33 cellular contexts compared by ENCODE assay signal in the genomic region with DNA sequence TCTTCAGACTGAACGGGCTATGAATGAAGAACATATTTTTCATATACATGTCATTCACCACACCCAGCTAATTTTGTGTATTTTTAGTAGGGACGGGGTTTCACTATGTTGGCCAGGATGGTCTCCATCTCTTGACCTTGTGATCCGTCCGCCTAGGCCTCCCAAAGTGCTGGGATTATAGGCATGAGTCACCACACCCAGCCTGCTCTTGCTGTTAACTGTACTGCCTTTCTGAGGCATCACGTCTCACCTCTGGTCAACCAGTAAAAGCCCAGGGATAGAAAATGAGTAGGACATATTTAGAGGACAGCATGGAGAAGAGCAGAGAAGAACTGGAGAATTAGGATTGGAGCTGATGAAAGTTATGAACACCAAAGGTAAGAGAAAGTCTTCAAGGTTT. TPM values are rescaled to one million over a fixed set of nuclear protein-coding genes. Genes with fewer than 3 reads are reported as not detected.
DNase-seq lines count a peak whose midpoint lies in the region; ATAC-seq, FAIRE-seq and TF ChIP-seq lines count a peak whose summit lies in the region.
"Had no signal": no experiment of that assay in that cellular context is flagged by ENCODE, and none has a peak within 500 bp of the region (broad histone marks: within the 10 kb centered on the region; RNA-seq: fewer than 3 reads in every experiment).

No MANE protein-coding gene starts in this region.

- H2AFZ ChIP-seq in GM23338 (peak overlapping the region; percentile 61; the same call in 1 of the 2 replicates), osteoblast (ENCODE audit: low read length) (no peak overlapping the region)

- H3K4me3 Mint-ChIP-seq in GM23338: no peak overlapping the region
- H3K4me3 Mint-ChIP-seq: activated naive CD8-positive, alpha-beta T cell treated with anti-CD3 and anti-CD28 coated beads, Interleukin-2, amount 10 ng/mL, durations not matched to agents 7 days and 5 days; memory B cell; stimulated activated naive B cell treated with anti-CD40 and anti-IgM and Interleukin-4, amounts not matched to agents 10 μg/mL and 1 μg/mL and 100 μg/mL, for 72 hours had no signal

- H3K27ac ChIP-seq in GM23338 (ENCODE audit: low read depth) (no peak overlapping the region), osteoblast (ENCODE audit: low read depth, low read length) (no peak overlapping the region), left lung (no peak overlapping the region)
- H3K27ac ChIP-seq: BLaER1, gastroesophageal sphincter, ovary, suprapubic skin, upper lobe of left lung had no signal

- peaks cover 7% of the 10 kb centered on the region; the same call in 2 of the 3 replicates for H3K4me1 Mint-ChIP-seq in GM23338
- H3K4me1 Mint-ChIP-seq: activated naive CD8-positive, alpha-beta T cell treated with anti-CD3 and anti-CD28 coated beads, Interleukin-2, amount 10 ng/mL, durations not matched to agents 7 days and 5 days had no signal

- H3K27me3 ChIP-seq in GM23338 (ENCODE audit: insufficient read depth) (no peaks in the 10 kb centered on the region), bronchial epithelial cell (ENCODE audit: control insufficient read depth, insufficient read depth, low read length) (no peaks in the 10 kb centered on the region), osteoblast (ENCODE audit: insufficient read depth, low read length) (no peaks in the 10 kb centered on the region), left lung (no peaks in the 10 kb centered on the region)
- H3K27me3 ChIP-seq: BLaER1, gastroesophageal sphincter, ovary, suprapubic skin, upper lobe of left lung had no signal

- FAIRE-seq in bronchial epithelial cell (lab: Jason Lieb, UNC): no peak
- FAIRE-seq: astrocyte, endometrium, G401.6, small intestine had no signal

- TF ChIP-seq CTCF in GM23338 (conservative IDR thresholded peaks at IDR 0.05; ENCODE audit: low read depth in 2 of 2) (no peak), bronchial epithelial cell (IDR thresholded peaks at IDR 0.05; ENCODE audit: insufficient read depth, low read length, severe bottlenecking) (no peak), osteoblast (IDR thresholded peaks at IDR 0.05; ENCODE audit: extremely low read depth, low read depth, low read length) (no peak), left lung (IDR thresholded peaks at IDR 0.05) (no peak)

- ATAC-seq in GM23338 (no peak), GM19328 (IDR thresholded peaks at IDR 0.05; ENCODE audit: unreplicated experiment) (no peak), left lung (no peak), GM19035 (IDR thresholded peaks at IDR 0.05; ENCODE audit: unreplicated experiment) (no peak)
- ATAC-seq: gastroesophageal sphincter; left colon; Panc1; stimulated activated naive B cell treated with anti-CD40 and anti-IgM and Interleukin-4, amounts not matched to agents 10 μg/mL and 1 μg/mL and 100 μg/mL, for 72 hours had no signal

- H3K36me3 Mint-ChIP-seq in GM23338 (ENCODE audit: low read depth): no peaks in the 10 kb centered on the region
- H3K36me3 Mint-ChIP-seq: activated naive CD8-positive, alpha-beta T cell treated with anti-CD3 and anti-CD28 coated beads, Interleukin-2, amount 10 ng/mL, durations not matched to agents 7 days and 5 days; memory B cell; stimulated activated naive B cell treated with anti-CD40 and anti-IgM and Interleukin-4, amounts not matched to agents 10 μg/mL and 1 μg/mL and 100 μg/mL, for 72 hours had no signal

- no peaks in the 10 kb centered on the region for H3K4me1 ChIP-seq in GM23338 (ENCODE audit: insufficient read depth)
- no peaks in the 10 kb centered on the region for H3K4me1 ChIP-seq in osteoblast (ENCODE audit: insufficient read depth, low read length)
- H3K4me1 ChIP-seq in left lung: no peaks in the 10 kb centered on the region
- H3K4me1 ChIP-seq: HAP-1, suprapubic skin had no signal

- peaks cover 5% of the 10 kb centered on the region for H3K27me3 Mint-ChIP-seq in GM23338 (ENCODE audit: insufficient read depth, low read depth, poor library complexity)

- H3K27ac Mint-ChIP-seq in GM23338: no peak overlapping the region
- H3K27ac Mint-ChIP-seq: activated naive CD8-positive, alpha-beta T cell treated with anti-CD3 and anti-CD28 coated beads, Interleukin-2, amount 10 ng/mL, durations not matched to agents 7 days and 5 days; memory B cell; stimulated activated naive B cell treated with anti-CD40 and anti-IgM and Interleukin-4, amounts not matched to agents 10 μg/mL and 1 μg/mL and 100 μg/mL, for 72 hours had no signal

- H3K9me3 ChIP-seq in osteoblast (ENCODE audit: low read depth, low read length) (no peaks in the 10 kb centered on the region), left lung (no peaks in the 10 kb centered on the region)
- H3K9me3 ChIP-seq: gastroesophageal sphincter, HAP-1, ovary, suprapubic skin, upper lobe of left lung had no signal

- H3K36me3 ChIP-seq in GM23338 (ENCODE audit: insufficient read depth) (no peaks in the 10 kb centered on the region), bronchial epithelial cell (ENCODE audit: control insufficient read depth, insufficient read depth, low read length) (no peaks in the 10 kb centered on the region), osteoblast (ENCODE audit: insufficient read depth, low read length) (no peaks in the 10 kb centered on the region), left lung (no peaks in the 10 kb centered on the region)
- H3K36me3 ChIP-seq: BLaER1, gastroesophageal sphincter, HAP-1, ovary, suprapubic skin, upper lobe of left lung had no signal

- no peaks in the 10 kb centered on the region for H3F3A ChIP-seq in GM23338 (replicated peaks; ENCODE audit: low read depth)

- H3K79me2 ChIP-seq in GM23338 (replicated peaks; ENCODE audit: insufficient read depth): no peaks in the 10 kb centered on the region
- H3K79me2 ChIP-seq in osteoblast (ENCODE audit: insufficient read depth, low read length): no peaks in the 10 kb centered on the region

- no peaks in the 10 kb centered on the region for H4K20me1 ChIP-seq in GM23338 (replicated peaks; ENCODE audit: insufficient read depth)
- no peaks in the 10 kb centered on the region for H4K20me1 ChIP-seq in osteoblast (ENCODE audit: insufficient read depth, low read length)
- H4K20me1 ChIP-seq: BLaER1 had no signal

- peaks cover 5% of the 10 kb centered on the region for H3K9me3 Mint-ChIP-seq in GM23338
- H3K9me3 Mint-ChIP-seq: activated naive CD8-positive, alpha-beta T cell treated with anti-CD3 and anti-CD28 coated beads, Interleukin-2, amount 10 ng/mL, durations not matched to agents 7 days and 5 days; memory B cell had no signal

- H3K4me2 ChIP-seq in GM23338 (no peak overlapping the region), osteoblast (ENCODE audit: insufficient read depth, low read length) (no peak overlapping the region)
- H3K4me2 ChIP-seq: BLaER1 had no signal

- DNase-seq in GM23338 (ENCODE audit: low spot score) (no peak), M059J (ENCODE audit: low read depth) (peak; percentile 29), bronchial epithelial cell (ENCODE audit: low read depth) (peak; percentile 27), osteoblast (ENCODE audit: insufficient read length, low spot score, missing footprints) (peak; percentile 45), left lung (no peak), T-helper 9 cell (no peak)
- DNase-seq: activated CD4-positive, alpha-beta T cell treated with anti-CD3 and anti-CD28 coated beads for 48 hours; activated gamma-delta T cell; activated naive CD8-positive, alpha-beta T cell treated with anti-CD3 and anti-CD28 coated beads, Interleukin-2, amount 10 ng/mL, durations not matched to agents 7 days and 5 days; central memory CD4-positive, alpha-beta T cell; KBM-7; left colon; NCI-H1417; NCI-H2029 treated with DMSO at 0.1 percent for 48 hours; NCI-H226; NCI-H748 treated with DMSO at 0.1 percent for 48 hours; ovary; small intestine; stimulated activated naive B cell treated with anti-CD40 and anti-IgM and Interleukin-4, amounts not matched to agents 10 μg/mL and 1 μg/mL and 100 μg/mL, for 72 hours; T1000; upper lobe of left lung had no signal

- H3K4me3 ChIP-seq in GM23338 (no peak overlapping the region), bronchial epithelial cell (ENCODE audit: low read depth, low read length) (no peak overlapping the region), osteoblast (ENCODE audit: insufficient read depth, low read length) (no peak overlapping the region), left lung (no peak overlapping the region)
- H3K4me3 ChIP-seq: BLaER1, gastroesophageal sphincter, HAP-1, ovary, suprapubic skin, upper lobe of left lung had no signal

- H3K9me2 ChIP-seq in GM23338 (ENCODE audit: insufficient read depth): no peaks in the 10 kb centered on the region

- intact Hi-C loops in left lung (cut with DNase I): no loop called here

TF ChIP-seq in GM23338, 12 proteins besides CTCF, POLR2A, EP300 and RAD21 (continues in another document):
- TF ChIP-seq, protein P1, sequence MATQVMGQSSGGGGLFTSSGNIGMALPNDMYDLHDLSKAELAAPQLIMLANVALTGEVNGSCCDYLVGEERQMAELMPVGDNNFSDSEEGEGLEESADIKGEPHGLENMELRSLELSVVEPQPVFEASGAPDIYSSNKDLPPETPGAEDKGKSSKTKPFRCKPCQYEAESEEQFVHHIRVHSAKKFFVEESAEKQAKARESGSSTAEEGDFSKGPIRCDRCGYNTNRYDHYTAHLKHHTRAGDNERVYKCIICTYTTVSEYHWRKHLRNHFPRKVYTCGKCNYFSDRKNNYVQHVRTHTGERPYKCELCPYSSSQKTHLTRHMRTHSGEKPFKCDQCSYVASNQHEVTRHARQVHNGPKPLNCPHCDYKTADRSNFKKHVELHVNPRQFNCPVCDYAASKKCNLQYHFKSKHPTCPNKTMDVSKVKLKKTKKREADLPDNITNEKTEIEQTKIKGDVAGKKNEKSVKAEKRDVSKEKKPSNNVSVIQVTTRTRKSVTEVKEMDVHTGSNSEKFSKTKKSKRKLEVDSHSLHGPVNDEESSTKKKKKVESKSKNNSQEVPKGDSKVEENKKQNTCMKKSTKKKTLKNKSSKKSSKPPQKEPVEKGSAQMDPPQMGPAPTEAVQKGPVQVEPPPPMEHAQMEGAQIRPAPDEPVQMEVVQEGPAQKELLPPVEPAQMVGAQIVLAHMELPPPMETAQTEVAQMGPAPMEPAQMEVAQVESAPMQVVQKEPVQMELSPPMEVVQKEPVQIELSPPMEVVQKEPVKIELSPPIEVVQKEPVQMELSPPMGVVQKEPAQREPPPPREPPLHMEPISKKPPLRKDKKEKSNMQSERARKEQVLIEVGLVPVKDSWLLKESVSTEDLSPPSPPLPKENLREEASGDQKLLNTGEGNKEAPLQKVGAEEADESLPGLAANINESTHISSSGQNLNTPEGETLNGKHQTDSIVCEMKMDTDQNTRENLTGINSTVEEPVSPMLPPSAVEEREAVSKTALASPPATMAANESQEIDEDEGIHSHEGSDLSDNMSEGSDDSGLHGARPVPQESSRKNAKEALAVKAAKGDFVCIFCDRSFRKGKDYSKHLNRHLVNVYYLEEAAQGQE (IDR thresholded peaks at IDR 0.05; ENCODE audit: unreplicated experiment): no peak
- no peak for TF ChIP-seq ZNF331 (CRISPR knock-in tag; IDR thresholded peaks at IDR 0.05; ENCODE audit: low read depth)
- no peak for TF ChIP-seq POLR2AphosphoS5 (IDR thresholded peaks at IDR 0.05; ENCODE audit: low read depth)

RNA-seq across cellular contexts. Expression of a gene that starts 55.6 kb away (rescaled TPM):
- not detected in 2 replicates for total RNA-seq in GM23338 (2014; rRNA removed; shearing (Covaris generic))
- not detected in 2 replicates for polyA plus RNA-seq in GM23338 (2016; fragmentation: Nextera tagmentation; extraction: Ambion mirVana)
- 11.7 and 12.4 TPM in 2 replicates for total RNA-seq in M059J (2014; rRNA removed; shearing (Covaris generic))
- total RNA-seq in bronchial epithelial cell (0.13 TPM in 1 of 2 replicates, not detected in the other), osteoblast (12.1 and 13.8 TPM in 2 replicates), left lung (10 to 100 TPM; 27.0 to 57.9 TPM)
- polyA plus RNA-seq: neural cell had no signal

Comparison
In these comparisons a context has a peak if more than half of its experiments do, and no peak if none do; other contexts are left out.
1. DNase-seq: peak in M059J (single experiment), bronchial epithelial cell (single experiment) and osteoblast (single experiment); none in GM23338 (single experiment), left lung (0 of 2) and T-helper 9 cell (single experiment).
2. RNA of a gene that starts 55.6 kb away (total RNA-seq): 27.0 to 57.9 TPM in left lung, 12.1 to 13.8 TPM in osteoblast and 11.7 to 12.4 TPM in M059J; not detected in GM23338 and 0.13 TPM in bronchial epithelial cell; every median in the first group is over 10 times any median in the second.